Comparison of ENCODE assay signal across 8 cellular contexts in genomic region chr19:29942404-29943261, GRCh38. TPM values are rescaled to one million over a fixed set of nuclear protein-coding genes. Genes with fewer than 3 reads are reported as not detected.
DNase-seq lines count a peak whose midpoint lies in the region; ATAC-seq lines count a peak whose summit lies in the region.

No MANE protein-coding gene starts in this region.

- peak overlapping the region; percentile 98 for H3K4me3 Mint-ChIP-seq in activated CD4-positive, alpha-beta memory T cell treated with anti-CD3 and anti-CD28 coated beads for 36 hours

- H3K36me3 Mint-ChIP-seq in activated CD4-positive, alpha-beta memory T cell treated with anti-CD3 and anti-CD28 coated beads for 36 hours: peaks cover 8% of the 10 kb centered on the region

- H3K9me3 ChIP-seq in ectodermal cell (ENCODE audit: control insufficient read depth, low read length) (no peaks in the 10 kb centered on the region), mesodermal cell (ENCODE audit: control insufficient read depth, low read length) (no peaks in the 10 kb centered on the region)

- H3K4me3 ChIP-seq in ectodermal cell (ENCODE audit: insufficient read depth, low read depth, low read length) (peak overlapping the region; percentile 70), mesodermal cell (ENCODE audit: extremely low read depth, insufficient read depth, low read length, poor library complexity, severe bottlenecking) (peak overlapping the region; percentile 70)

- H3K4me1 Mint-ChIP-seq in activated CD4-positive, alpha-beta memory T cell treated with anti-CD3 and anti-CD28 coated beads for 36 hours (ENCODE audit: low read depth): peaks cover 43% of the 10 kb centered on the region

- H3K4me1 ChIP-seq in ectodermal cell (ENCODE audit: control insufficient read depth, insufficient read depth, low read length) (peaks cover 6% of the 10 kb centered on the region), mesodermal cell (ENCODE audit: control insufficient read depth, insufficient read depth, low read length, poor library complexity, severe bottlenecking) (peaks cover 2% of the 10 kb centered on the region)

- H3K27ac ChIP-seq in ectodermal cell (ENCODE audit: insufficient read depth, low read depth, low read length, poor library complexity, severe bottlenecking): no peak overlapping the region
- H3K27ac ChIP-seq in mesodermal cell (ENCODE audit: low read depth, low read length, severe bottlenecking): peak overlapping the region; percentile 76

- H3K27me3 ChIP-seq in ectodermal cell (ENCODE audit: control insufficient read depth, insufficient read depth, low read length, poor library complexity, severe bottlenecking): peaks cover 12% of the 10 kb centered on the region

- ATAC-seq in GM18868 (IDR thresholded peaks at IDR 0.05; ENCODE audit: unreplicated experiment) (peak; percentile 70), HG03095 (IDR thresholded peaks at IDR 0.05; ENCODE audit: unreplicated experiment) (peak; percentile 71)

- no peaks in the 10 kb centered on the region for H3K9me3 Mint-ChIP-seq in activated CD4-positive, alpha-beta memory T cell treated with anti-CD3 and anti-CD28 coated beads for 36 hours

- H3K27me3 Mint-ChIP-seq in activated CD4-positive, alpha-beta memory T cell treated with anti-CD3 and anti-CD28 coated beads for 36 hours: no peaks in the 10 kb centered on the region

- no peaks in the 10 kb centered on the region for H3K36me3 ChIP-seq in ectodermal cell (ENCODE audit: control insufficient read depth, insufficient read depth, low read length)
- H3K36me3 ChIP-seq in mesodermal cell (ENCODE audit: control insufficient read depth, insufficient read depth, low read length): peaks cover 3% of the 10 kb centered on the region

- 1 to 2% methylated on average over 75 to 76 of the region's 79 CpGs for WGBS in ectodermal cell, 2 experiments
- WGBS in mesodermal cell (ENCODE audit: insufficient coverage in 2 of 2), 2 experiments: 0 to 1% methylated on average over 21 to 31 of the region's 79 CpGs

- POLR2A ChIA-PET in activated CD4-positive, alpha-beta memory T cell treated with anti-CD3 and anti-CD28 coated beads for 36 hours (lab: Charles Lee): interaction anchor here (1.0 to 2.0 kb wide), 3 partner anchors 98 to 337 kb away, joined by 3 to 8 read pairs (median 3); partner anchors contain the start of gene POP4

- CTCF ChIA-PET in activated CD4-positive, alpha-beta memory T cell treated with anti-CD3 and anti-CD28 coated beads for 36 hours (lab: Charles Lee): interaction anchor here (0.6 to 2.3 kb wide), 10 partner anchors 21 to 332 kb away, joined by 3 to 11 read pairs (median 3); no protein-coding TSS in a partner anchor

- H3K27ac Mint-ChIP-seq in activated CD4-positive, alpha-beta memory T cell treated with anti-CD3 and anti-CD28 coated beads for 36 hours: peak overlapping the region; percentile 94

- intact Hi-C loops in activated CD4-positive, alpha-beta memory T cell treated with anti-CD3 and anti-CD28 coated beads for 36 hours (cut with micrococcal nuclease): loop anchor here (2.0 to 10.0 kb wide), 4 partner anchors 35 to 1272 kb away; partner anchors contain the start of gene POP4

- DNase-seq in A172 (ENCODE audit: low spot score) (peak; percentile 41), NCI-H526 treated with DMSO at 0.1 percent for 48 hours (lab: John Stamatoyannopoulos, UW) (peak; percentile 65)
- peak; percentile 81 for DNase-seq in activated CD4-positive, alpha-beta memory T cell treated with anti-CD3 and anti-CD28 coated beads for 36 hours
- DNase-seq in stimulated activated CD8-positive, alpha-beta memory T cell treated with anti-CD3 and anti-CD28 coated beads, Interleukin-15, amount 100 ng/mL, for 48 hours (ENCODE audit: low read depth in 2 of 2): peak; percentile 61 to 69

RNA-seq across cellular contexts. Expression of gene URI1, which starts 0.6 kb away (rescaled TPM):
- total RNA-seq in A172 (2014; rRNA removed; shearing (Covaris generic)): 74.6 and 78.8 TPM in 2 replicates
- total RNA-seq in activated CD4-positive, alpha-beta memory T cell treated with anti-CD3 and anti-CD28 coated beads for 36 hours: 10 to 100 TPM; 66.9 to 68.5 TPM
- 72.0 TPM for polyA plus RNA-seq in ectodermal cell (2013, experiment 1 of 4)
- polyA plus RNA-seq in ectodermal cell (2013, experiment 2 of 4): 71.7 TPM
- polyA plus RNA-seq in ectodermal cell (2013, experiment 3 of 4): 57.4 TPM
- 60.4 TPM for polyA plus RNA-seq in ectodermal cell (2013, experiment 4 of 4)
- 50.6 TPM for polyA plus RNA-seq in mesodermal cell (2013, experiment 1 of 2)
- 58.2 TPM for polyA plus RNA-seq in mesodermal cell (2013, experiment 2 of 2)
